Comparison of ENCODE assay signal across 8 cellular contexts in the genomic region with DNA sequence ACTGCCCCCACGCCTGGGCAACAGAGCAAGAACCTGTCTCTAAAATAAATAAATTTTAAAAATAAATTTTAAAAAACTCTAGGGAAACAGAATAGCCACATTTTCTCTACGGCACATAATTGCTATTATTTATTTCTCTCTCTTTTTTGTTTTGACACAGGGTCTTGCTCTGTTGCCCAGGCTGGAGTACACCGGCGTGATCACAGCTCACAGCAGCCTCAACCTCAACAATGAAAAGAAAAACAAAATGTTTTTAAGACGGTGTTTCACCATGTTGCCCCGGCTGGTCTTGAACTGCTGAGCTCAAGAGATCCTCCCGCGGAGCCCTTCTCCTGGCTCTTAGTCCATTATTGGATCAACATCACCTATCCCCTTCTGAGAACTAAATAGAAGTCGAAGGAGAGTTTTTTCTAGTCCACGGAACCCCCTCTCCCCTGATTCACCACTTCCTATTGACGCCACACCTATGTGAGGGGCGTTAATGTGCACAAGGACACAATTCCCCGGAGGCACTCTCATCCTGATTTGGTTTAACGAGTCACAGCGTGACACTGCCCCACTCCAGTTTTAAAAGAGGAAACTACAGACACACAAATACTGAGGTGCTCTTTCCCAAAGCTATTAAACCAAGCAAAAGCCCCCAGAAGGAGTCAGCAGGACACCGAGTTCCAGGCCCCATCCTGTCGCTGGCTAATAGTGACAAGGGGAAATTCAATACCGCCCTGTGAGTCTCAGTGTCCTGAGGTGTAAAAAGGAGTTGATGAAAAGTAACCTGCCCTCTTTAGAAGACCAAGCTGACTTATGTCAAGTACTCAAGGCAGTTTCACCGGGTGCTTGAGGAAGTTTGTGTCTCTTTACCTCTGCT. TPM values are rescaled to one million over a fixed set of nuclear protein-coding genes. Genes with fewer than 3 reads are reported as not detected.
A peak's percentile ranks its signal among the peaks of the same experiment; 100 is the strongest.
DNase-seq lines count a peak whose midpoint lies in the region; ATAC-seq and TF ChIP-seq lines count a peak whose summit lies in the region.

No MANE protein-coding gene starts in this region.

- no peak for TF ChIP-seq CTCF in glutamatergic neuron (IDR thresholded peaks at IDR 0.05; ENCODE audit: partially characterized antibody, unreplicated experiment)

- no peaks in the 10 kb centered on the region for H3K9me3 Mint-ChIP-seq in activated T-cell treated with anti-CD3 and anti-CD28 coated beads, Interleukin-2, amount 50 U/mL, for 72 hours
- peaks cover 7% of the 10 kb centered on the region for H3K9me3 Mint-ChIP-seq in glutamatergic neuron (ENCODE audit: unreplicated experiment)

- H3K27me3 Mint-ChIP-seq in activated T-cell treated with anti-CD3 and anti-CD28 coated beads, Interleukin-2, amount 50 U/mL, for 72 hours (ENCODE audit: low read depth): no peaks in the 10 kb centered on the region
- H3K27me3 Mint-ChIP-seq in glutamatergic neuron (ENCODE audit: unreplicated experiment): peaks cover 4% of the 10 kb centered on the region

- no peaks in the 10 kb centered on the region for H3K36me3 Mint-ChIP-seq in activated T-cell treated with anti-CD3 and anti-CD28 coated beads, Interleukin-2, amount 50 U/mL, for 72 hours (ENCODE audit: insufficient read depth in 2 of 2)
- no peaks in the 10 kb centered on the region for H3K36me3 Mint-ChIP-seq in glutamatergic neuron (ENCODE audit: unreplicated experiment)

- no peak for ATAC-seq in activated T-cell treated with anti-CD3 and anti-CD28 coated beads, Interleukin-2, amount 50 U/mL, for 72 hours (replicated peaks in 1 of 2)
- no peak for ATAC-seq in GM18907 (IDR thresholded peaks at IDR 0.05; ENCODE audit: unreplicated experiment)
- no peak for ATAC-seq in GM21723 (IDR thresholded peaks at IDR 0.05; ENCODE audit: unreplicated experiment)

- DNase-seq in DMS79 treated with DMSO at 0.1 percent for 48 hours (lab: John Stamatoyannopoulos, UW) (peak; percentile 33), glutamatergic neuron (no peak), renal cortical epithelial cell (ENCODE audit: low read depth) (peak; percentile 77), NCI-H1048 (lab: John Stamatoyannopoulos, UW) (no peak)
- no peak for DNase-seq in Jurkat, Clone E6-1 (ENCODE audit: low read depth, low spot score)
- peak in 1 of 2 donors; percentile 12 for DNase-seq in activated T-cell treated with anti-CD3 and anti-CD28 coated beads, Interleukin-2, amount 50 U/mL, for 72 hours

- H3K4me1 Mint-ChIP-seq in activated T-cell treated with anti-CD3 and anti-CD28 coated beads, Interleukin-2, amount 50 U/mL, for 72 hours (ENCODE audit: low read depth): peaks cover 57% of the 10 kb centered on the region
- H3K4me1 Mint-ChIP-seq in glutamatergic neuron (ENCODE audit: low read depth, unreplicated experiment): peaks cover 7% of the 10 kb centered on the region

- H3K27ac Mint-ChIP-seq in activated T-cell treated with anti-CD3 and anti-CD28 coated beads, Interleukin-2, amount 50 U/mL, for 72 hours: peak overlapping the region; percentile 94
- H3K27ac Mint-ChIP-seq in glutamatergic neuron (ENCODE audit: unreplicated experiment): peak overlapping the region; percentile 74

- peak overlapping the region; percentile 90 for H3K4me3 Mint-ChIP-seq in activated T-cell treated with anti-CD3 and anti-CD28 coated beads, Interleukin-2, amount 50 U/mL, for 72 hours
- peak overlapping the region; percentile 94 for H3K4me3 Mint-ChIP-seq in glutamatergic neuron (ENCODE audit: unreplicated experiment)

- peak overlapping the region; percentile 90 for H3K4me3 ChIP-seq in Jurkat, Clone E6-1 (ENCODE audit: low read length)

RNA-seq across cellular contexts. Expression of a gene that starts 1.1 kb away (rescaled TPM):
- 17.5 TPM for polyA plus RNA-seq in Jurkat, Clone E6-1 (2012; ENCODE audit: insufficient read depth, insufficient read length)
- 10 to 100 TPM; 29.3 to 32.4 TPM for total RNA-seq in activated T-cell treated with anti-CD3 and anti-CD28 coated beads, Interleukin-2, amount 50 U/mL, for 72 hours
- total RNA-seq in glutamatergic neuron (ENCODE audit: unreplicated experiment): 44.8 TPM
- total RNA-seq in renal cortical epithelial cell: 101 and 106 TPM in 2 replicates

Comparison
In these comparisons a context has a peak if more than half of its experiments do, and no peak if none do; other contexts are left out.
1. DNase-seq: peak in DMS79 treated with DMSO at 0.1 percent for 48 hours (single experiment) and renal cortical epithelial cell (single experiment); none in Jurkat, Clone E6-1 (single experiment), glutamatergic neuron (single experiment) and NCI-H1048 (single experiment).